ENCODE assay signal across 14 cellular contexts in the genomic region with DNA sequence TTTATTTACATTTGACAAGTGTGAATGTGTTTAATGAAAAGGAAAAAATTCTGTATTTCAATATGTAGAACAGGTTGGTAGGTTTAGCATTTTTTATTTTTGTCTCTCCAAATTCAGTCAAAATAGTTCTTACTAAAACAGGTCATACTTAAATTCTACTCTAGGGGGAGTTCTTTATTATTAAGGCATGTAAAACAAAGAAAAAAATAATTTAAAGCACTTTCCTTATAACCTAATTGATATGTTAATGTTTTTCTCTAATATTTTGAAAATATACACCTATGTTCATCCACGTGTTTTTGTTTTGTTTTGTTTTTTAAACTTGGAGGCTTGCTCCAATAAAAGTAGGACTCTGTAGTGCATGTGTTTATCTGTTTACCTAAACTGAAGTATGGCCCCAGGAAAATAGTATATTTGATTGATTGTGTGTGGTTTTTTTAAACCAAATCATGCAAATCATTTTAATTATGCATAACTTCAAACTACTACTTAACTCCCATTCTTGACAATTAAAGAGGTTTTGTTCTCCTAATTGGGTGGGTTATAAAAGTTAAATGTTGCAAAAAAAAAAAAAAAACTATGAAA.
A peak's percentile ranks its signal among the peaks of the same experiment; 100 is the strongest.
DNase-seq lines count a peak whose midpoint lies in the region; ATAC-seq, FAIRE-seq and TF ChIP-seq lines count a peak whose summit lies in the region.
"Had no signal": no experiment of that assay in that cellular context is flagged by ENCODE, and none has a peak within 500 bp of the region (broad histone marks: within the 10 kb centered on the region; RNA-seq: fewer than 3 reads in every experiment).

No MANE protein-coding gene starts in this region.

- H3K27me3 Mint-ChIP-seq in glutamatergic neuron (ENCODE audit: unreplicated experiment) = no peaks in the 10 kb centered on the region
- no peaks in the 10 kb centered on the region for H3K27me3 Mint-ChIP-seq in naive thymus-derived CD8-positive, alpha-beta T cell

- H3K9me2 ChIP-seq in GM23248 (ENCODE audit: insufficient read depth) = no peaks in the 10 kb centered on the region

- intact Hi-C loops in psoas muscle (cut with DNase I) = no loop called here

- no peaks in the 10 kb centered on the region for H3K4me1 Mint-ChIP-seq in glutamatergic neuron (ENCODE audit: low read depth, unreplicated experiment)
- no peaks in the 10 kb centered on the region for H3K4me1 Mint-ChIP-seq in naive thymus-derived CD8-positive, alpha-beta T cell

- H3K4me2 ChIP-seq in GM23248 (ENCODE audit: unreplicated experiment) = no peak overlapping the region

- in situ Hi-C loops in GM23248 (cut with MboI) = no loop called here

- TF ChIP-seq CTCF in AG04450 (IDR thresholded peaks at IDR 0.05; ENCODE audit: low read depth, low read length) (0 out of 2 replicates have a peak, but pooled peaks have one; percentile 37), glutamatergic neuron (IDR thresholded peaks at IDR 0.05; ENCODE audit: partially characterized antibody, unreplicated experiment) (peak; percentile 40), psoas muscle (IDR thresholded peaks at IDR 0.05) (no peak)

- H3K4me3 Mint-ChIP-seq in glutamatergic neuron (ENCODE audit: unreplicated experiment) = no peak overlapping the region
- H3K4me3 Mint-ChIP-seq in naive thymus-derived CD8-positive, alpha-beta T cell = no peak overlapping the region

- no peaks in the 10 kb centered on the region for H3K79me2 ChIP-seq in GM23248 (ENCODE audit: insufficient read depth)

- no peak overlapping the region for H3K27ac Mint-ChIP-seq in glutamatergic neuron (ENCODE audit: unreplicated experiment)
- no peak overlapping the region for H3K27ac Mint-ChIP-seq in naive thymus-derived CD8-positive, alpha-beta T cell

- no peak overlapping the region for H2AFZ ChIP-seq in GM23248

- CTCF ChIA-PET in AG04450 (lab: Charles Lee) = interaction anchor here (0.5 to 1.4 kb wide), 5 partner anchors 9 to 663 kb away, joined by 3 to 4 read pairs (median 3); no protein-coding TSS in a partner anchor

- H4K20me1 ChIP-seq in GM23248 (ENCODE audit: insufficient read depth) = no peaks in the 10 kb centered on the region

- POLR2A ChIA-PET in AG04450 (lab: Yijun Ruan, JAX) = no interaction called here
- POLR2A ChIA-PET in naive thymus-derived CD8-positive, alpha-beta T cell (lab: Charles Lee) = no interaction called here

- no peak for DNase-seq in AG04450 (ENCODE audit: low read depth, low spot score)
- peak; percentile 13 for DNase-seq in GM23248
- no peak for DNase-seq in glutamatergic neuron
- DNase-seq in glomerular visceral epithelial cell (ENCODE audit: extremely low spot score) = no peak
- DNase-seq in naive thymus-derived CD8-positive, alpha-beta T cell = no peak
- no peak for DNase-seq in psoas muscle
- DNase-seq: activated CD4-positive, alpha-beta T cell treated with anti-CD3 and anti-CD28 coated beads, Interleukin-2, amount 50 U/mL, for 48 hours; activated naive CD4-positive, alpha-beta T cell treated with anti-CD3 and anti-CD28 coated beads, Interleukin-2, amount 50 U/mL, for 16 hours; COR-L47; NCI-H1105 treated with DMSO at 0.1 percent for 48 hours; T-helper 1 cell had no signal

- H3K4me1 ChIP-seq in GM23248 (ENCODE audit: insufficient read depth) = 0 out of 2 replicates have a peak, but pooled peaks cover 3% of the 10 kb centered on the region
- no peaks in the 10 kb centered on the region for H3K4me1 ChIP-seq in psoas muscle

- H3K9ac ChIP-seq in GM23248 = no peak overlapping the region

- H3K27ac ChIP-seq in AG04450 (ENCODE audit: low read depth, low read length) (no peak overlapping the region), GM23248 (no peak overlapping the region), psoas muscle (no peak overlapping the region)

- ATAC-seq in HG03108 (IDR thresholded peaks at IDR 0.05; ENCODE audit: unreplicated experiment) (no peak), psoas muscle (no peak)
- ATAC-seq in naive thymus-derived CD8-positive, alpha-beta T cell = no peak

- H3K4me3 ChIP-seq in AG04450 (ENCODE audit: low read depth, low read length) = no peak overlapping the region
- H3K4me3 ChIP-seq in GM23248 = no peak overlapping the region
- no peak overlapping the region for H3K4me3 ChIP-seq in psoas muscle

- 86 to 92% methylated on average over 1 of the region's 1 CpG for WGBS in GM23248 (ENCODE audit: low coverage in 1 of 2, low lambda C conversion rate in 2 of 2, missing lambda C conversion rate in 2 of 2), 2 experiments
- WGBS in psoas muscle, 3 donors = 74 to 92% (median 90%) methylated on average over 1 of the region's 1 CpG

- H3K36me3 Mint-ChIP-seq in glutamatergic neuron (ENCODE audit: unreplicated experiment) = no peaks in the 10 kb centered on the region
- no peaks in the 10 kb centered on the region for H3K36me3 Mint-ChIP-seq in naive thymus-derived CD8-positive, alpha-beta T cell

- no peaks in the 10 kb centered on the region for H3K9me3 Mint-ChIP-seq in glutamatergic neuron (ENCODE audit: unreplicated experiment)
- H3K9me3 Mint-ChIP-seq in naive thymus-derived CD8-positive, alpha-beta T cell = no peaks in the 10 kb centered on the region

- H3K27me3 ChIP-seq in AG04450 (ENCODE audit: control insufficient read depth, insufficient read depth, low read length) (no peaks in the 10 kb centered on the region), GM23248 (replicated peaks; ENCODE audit: insufficient read depth) (no peaks in the 10 kb centered on the region), psoas muscle (ENCODE audit: insufficient read depth in 3 of 3, low read length in 2 of 3) (no peaks in the 10 kb centered on the region)

- H3K9me3 ChIP-seq in AG04450 (ENCODE audit: control insufficient read depth, insufficient read depth, low read length) (no peaks in the 10 kb centered on the region), GM23248 (ENCODE audit: low read depth) (no peaks in the 10 kb centered on the region), psoas muscle (no peaks in the 10 kb centered on the region)

- no peaks in the 10 kb centered on the region for H3F3A ChIP-seq in GM23248 (ENCODE audit: insufficient read depth)

- FAIRE-seq in TTC549 (lab: Jason Lieb, UNC) = peak; percentile 86
- FAIRE-seq: urothelium cell line had no signal

- H3K36me3 ChIP-seq in GM23248 (ENCODE audit: low read depth) (no peaks in the 10 kb centered on the region), psoas muscle (ENCODE audit: insufficient read depth in 1 of 2, low read depth in 1 of 2) (no peaks in the 10 kb centered on the region)
